2 cellular contexts compared by ENCODE assay signal in genomic region chr14:58641509-58641908, GRCh38.
TF ChIP-seq lines count a peak whose summit lies in the region.

No MANE protein-coding gene starts in this region.

TF ChIP-seq in SK-N-SH, 30 proteins besides CTCF, POLR2A, EP300 and RAD21 (continued from another document):
- TF ChIP-seq GABPA (IDR thresholded peaks at IDR 0.05; ENCODE audit: low read depth) (no peak), MXI1 (IDR thresholded peaks at IDR 0.05; ENCODE audit: low read depth, low read length) (no peak), SMC3 (IDR thresholded peaks at IDR 0.05; ENCODE audit: low read depth, low read length) (no peak), CHD2 (IDR thresholded peaks at IDR 0.05; ENCODE audit: low read length, partially characterized antibody) (no peak), JUND (IDR thresholded peaks at IDR 0.05) (no peak), GATA2 (CRISPR knock-in tag; IDR thresholded peaks at IDR 0.05) (no peak), TCF12 (IDR thresholded peaks at IDR 0.05) (no peak), FOSL2 (IDR thresholded peaks at IDR 0.05; ENCODE audit: borderline replicate concordance, low read depth) (no peak), MEF2A (IDR thresholded peaks at IDR 0.05; ENCODE audit: borderline replicate concordance, low read depth) (no peak), FOXJ3 (CRISPR knock-in tag; IDR thresholded peaks at IDR 0.05) (no peak), POLR2AphosphoS5 (IDR thresholded peaks at IDR 0.05; ENCODE audit: low read depth, low read length) (no peak), ELF1 (IDR thresholded peaks at IDR 0.05) (no peak), SIN3A (IDR thresholded peaks at IDR 0.05; ENCODE audit: borderline replicate concordance, low read depth, low read length) (no peak), IRF3 (IDR thresholded peaks at IDR 0.05; ENCODE audit: low read depth, low read length) (no peak), YY1 (IDR thresholded peaks at IDR 0.05; ENCODE audit: low read depth) (no peak), EZH2phosphoT487 (IDR thresholded peaks at IDR 0.05; ENCODE audit: borderline replicate concordance, low read depth) (no peak)

TF ChIP-seq in SK-N-SH treated with all-trans-retinoic acid at 6 μM for 48 hours, 23 proteins besides CTCF, POLR2A, EP300 and RAD21 (continued from another document):
- TF ChIP-seq ZFP3 (CRISPR knock-in tag; IDR thresholded peaks at IDR 0.05): no peak
